1 cellular context compared by ENCODE assay signal in genomic region chr6:143450453-143451362, GRCh38.
A peak's percentile ranks its signal among the peaks of the same experiment; 100 is the strongest.
TF ChIP-seq lines count a peak whose summit lies in the region.

Gene ADAT2, minus strand, starts transcription at chr6:143450695. Its CDS starts 37 bp downstream, at chr6:143450658.
Gene PEX3, plus strand, starts transcription at chr6:143450805. Its CDS starts 238 bp downstream, at chr6:143451043.

TF ChIP-seq in HepG2, 621 proteins besides CTCF, POLR2A, EP300 and RAD21 (continues in another document):
- peak; percentile 97 for TF ChIP-seq ZKSCAN8 (CRISPR knock-in tag; IDR thresholded peaks at IDR 0.05; ENCODE audit: borderline replicate concordance)
- no peak for TF ChIP-seq ZNF281 (CRISPR knock-in tag; IDR thresholded peaks at IDR 0.05; ENCODE audit: borderline replicate concordance)
- TF ChIP-seq, protein P1, sequence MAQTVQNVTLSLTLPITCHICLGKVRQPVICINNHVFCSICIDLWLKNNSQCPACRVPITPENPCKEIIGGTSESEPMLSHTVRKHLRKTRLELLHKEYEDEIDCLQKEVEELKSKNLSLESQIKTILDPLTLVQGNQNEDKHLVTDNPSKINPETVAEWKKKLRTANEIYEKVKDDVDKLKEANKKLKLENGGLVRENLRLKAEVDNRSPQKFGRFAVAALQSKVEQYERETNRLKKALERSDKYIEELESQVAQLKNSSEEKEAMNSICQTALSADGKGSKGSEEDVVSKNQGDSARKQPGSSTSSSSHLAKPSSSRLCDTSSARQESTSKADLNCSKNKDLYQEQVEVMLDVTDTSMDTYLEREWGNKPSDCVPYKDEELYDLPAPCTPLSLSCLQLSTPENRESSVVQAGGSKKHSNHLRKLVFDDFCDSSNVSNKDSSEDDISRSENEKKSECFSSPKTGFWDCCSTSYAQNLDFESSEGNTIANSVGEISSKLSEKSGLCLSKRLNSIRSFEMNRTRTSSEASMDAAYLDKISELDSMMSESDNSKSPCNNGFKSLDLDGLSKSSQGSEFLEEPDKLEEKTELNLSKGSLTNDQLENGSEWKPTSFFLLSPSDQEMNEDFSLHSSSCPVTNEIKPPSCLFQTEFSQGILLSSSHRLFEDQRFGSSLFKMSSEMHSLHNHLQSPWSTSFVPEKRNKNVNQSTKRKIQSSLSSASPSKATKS (CRISPR knock-in tag; IDR thresholded peaks at IDR 0.05) = peak; percentile 98; the same call in 1 of the 2 replicates
- TF ChIP-seq ZFAT (CRISPR knock-in tag; conservative IDR thresholded peaks at IDR 0.05) = no peak
- TF ChIP-seq ZNF256 (CRISPR knock-in tag; conservative IDR thresholded peaks at IDR 0.05) = peak; percentile 96
- peak; percentile 82; the same call in 1 of the 2 replicates for TF ChIP-seq ZNF230 (CRISPR knock-in tag; IDR thresholded peaks at IDR 0.05)
- TF ChIP-seq ZNF530 (CRISPR knock-in tag; IDR thresholded peaks at IDR 0.05; ENCODE audit: low read depth) = no peak
- TF ChIP-seq RNF2 (conservative IDR thresholded peaks at IDR 0.05; ENCODE audit: low read depth) = peak; percentile 45; the same call in 1 of the 2 replicates
- peak; percentile 92 for TF ChIP-seq MED13 (CRISPR knock-in tag; IDR thresholded peaks at IDR 0.05)
- TF ChIP-seq MTA3 (CRISPR knock-in tag; IDR thresholded peaks at IDR 0.05) = no peak
- peak; percentile 90; the same call in 1 of the 2 replicates for TF ChIP-seq SNAI1 (CRISPR knock-in tag; IDR thresholded peaks at IDR 0.05; ENCODE audit: borderline replicate concordance)
- peak; percentile 100 for TF ChIP-seq POGZ (CRISPR knock-in tag; IDR thresholded peaks at IDR 0.05)
- TF ChIP-seq SIX1 (CRISPR knock-in tag; IDR thresholded peaks at IDR 0.05; ENCODE audit: borderline replicate concordance) = peak; percentile 80; the same call in 1 of the 2 replicates
- TF ChIP-seq PHF5A (CRISPR knock-in tag; IDR thresholded peaks at IDR 0.05; ENCODE audit: low read depth, unreplicated experiment) = peak; percentile 99
- peak; percentile 94 for TF ChIP-seq ZNF275 (CRISPR knock-in tag; IDR thresholded peaks at IDR 0.05; ENCODE audit: borderline replicate concordance)
- TF ChIP-seq HMG20A (CRISPR knock-in tag; IDR thresholded peaks at IDR 0.05; ENCODE audit: borderline replicate concordance) = peak; percentile 57; the same call in 1 of the 2 replicates
- TF ChIP-seq KDM5A (IDR thresholded peaks at IDR 0.05; ENCODE audit: borderline replicate concordance, low read length) = peak; percentile 98
- TF ChIP-seq, protein P2, sequence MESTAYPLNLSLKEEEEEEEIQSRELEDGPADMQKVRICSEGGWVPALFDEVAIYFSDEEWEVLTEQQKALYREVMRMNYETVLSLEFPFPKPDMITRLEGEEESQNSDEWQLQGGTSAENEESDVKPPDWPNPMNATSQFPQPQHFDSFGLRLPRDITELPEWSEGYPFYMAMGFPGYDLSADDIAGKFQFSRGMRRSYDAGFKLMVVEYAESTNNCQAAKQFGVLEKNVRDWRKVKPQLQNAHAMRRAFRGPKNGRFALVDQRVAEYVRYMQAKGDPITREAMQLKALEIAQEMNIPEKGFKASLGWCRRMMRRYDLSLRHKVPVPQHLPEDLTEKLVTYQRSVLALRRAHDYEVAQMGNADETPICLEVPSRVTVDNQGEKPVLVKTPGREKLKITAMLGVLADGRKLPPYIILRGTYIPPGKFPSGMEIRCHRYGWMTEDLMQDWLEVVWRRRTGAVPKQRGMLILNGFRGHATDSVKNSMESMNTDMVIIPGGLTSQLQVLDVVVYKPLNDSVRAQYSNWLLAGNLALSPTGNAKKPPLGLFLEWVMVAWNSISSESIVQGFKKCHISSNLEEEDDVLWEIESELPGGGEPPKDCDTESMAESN (CRISPR knock-in tag; conservative IDR thresholded peaks at IDR 0.05) = peak; percentile 99
- peak; percentile 95; the same call in 1 of the 2 replicates for TF ChIP-seq IRF9 (CRISPR knock-in tag; IDR thresholded peaks at IDR 0.05; ENCODE audit: borderline replicate concordance)
- TF ChIP-seq DDIT3 (CRISPR knock-in tag; IDR thresholded peaks at IDR 0.05) = 0 out of 2 replicates have a peak, but pooled peaks have one; percentile 50
- TF ChIP-seq ZNF205 (CRISPR knock-in tag; IDR thresholded peaks at IDR 0.05) = peak; percentile 95
- TF ChIP-seq ZNF672 (CRISPR knock-in tag; IDR thresholded peaks at IDR 0.05) = peak; percentile 98
- peak; percentile 95 for TF ChIP-seq HOXA7 (CRISPR knock-in tag; IDR thresholded peaks at IDR 0.05)
- TF ChIP-seq ZBTB33 (CRISPR knock-in tag; IDR thresholded peaks at IDR 0.05) = peak; percentile 90
- no peak for TF ChIP-seq ZNF577 (CRISPR knock-in tag; IDR thresholded peaks at IDR 0.05; ENCODE audit: borderline replicate concordance, low read depth)
- peak; percentile 42; the same call in 1 of the 2 replicates for TF ChIP-seq MZF1 (CRISPR knock-in tag; IDR thresholded peaks at IDR 0.05; ENCODE audit: borderline replicate concordance)
- peak; percentile 96 for TF ChIP-seq EED (CRISPR knock-in tag; IDR thresholded peaks at IDR 0.05)
- TF ChIP-seq ZNF567 (CRISPR knock-in tag; IDR thresholded peaks at IDR 0.05; ENCODE audit: borderline replicate concordance) = peak; percentile 100
- no peak for TF ChIP-seq MAFF (IDR thresholded peaks at IDR 0.05; ENCODE audit: low read depth, low read length)
- TF ChIP-seq, protein P3, sequence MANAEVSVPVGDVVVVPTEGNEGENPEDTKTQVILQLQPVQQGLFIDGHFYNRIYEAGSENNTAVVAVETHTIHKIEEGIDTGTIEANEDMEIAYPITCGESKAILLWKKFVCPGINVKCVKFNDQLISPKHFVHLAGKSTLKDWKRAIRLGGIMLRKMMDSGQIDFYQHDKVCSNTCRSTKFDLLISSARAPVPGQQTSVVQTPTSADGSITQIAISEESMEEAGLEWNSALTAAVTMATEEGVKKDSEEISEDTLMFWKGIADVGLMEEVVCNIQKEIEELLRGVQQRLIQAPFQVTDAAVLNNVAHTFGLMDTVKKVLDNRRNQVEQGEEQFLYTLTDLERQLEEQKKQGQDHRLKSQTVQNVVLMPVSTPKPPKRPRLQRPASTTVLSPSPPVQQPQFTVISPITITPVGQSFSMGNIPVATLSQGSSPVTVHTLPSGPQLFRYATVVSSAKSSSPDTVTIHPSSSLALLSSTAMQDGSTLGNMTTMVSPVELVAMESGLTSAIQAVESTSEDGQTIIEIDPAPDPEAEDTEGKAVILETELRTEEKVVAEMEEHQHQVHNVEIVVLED (CRISPR knock-in tag; IDR thresholded peaks at IDR 0.05; ENCODE audit: borderline replicate concordance) = peak; percentile 96
- peak; percentile 14; the same call in 1 of the 2 replicates for TF ChIP-seq ELK4 (CRISPR knock-in tag; IDR thresholded peaks at IDR 0.05; ENCODE audit: borderline replicate concordance)
- TF ChIP-seq ATF5 (CRISPR knock-in tag; IDR thresholded peaks at IDR 0.05; ENCODE audit: low read depth) = no peak
- TF ChIP-seq TBL1XR1 (IDR thresholded peaks at IDR 0.05; ENCODE audit: borderline replicate concordance, low read length, partially characterized antibody) = peak; percentile 97
- peak; percentile 84; the same call in 1 of the 2 replicates for TF ChIP-seq ZNF12 (CRISPR knock-in tag; IDR thresholded peaks at IDR 0.05)
- no peak; the same call in 1 of the 2 replicates for TF ChIP-seq ZSCAN22 (CRISPR knock-in tag; IDR thresholded peaks at IDR 0.05)
- peak; percentile 94 for TF ChIP-seq BCL3 (CRISPR knock-in tag; IDR thresholded peaks at IDR 0.05)
- TF ChIP-seq ZNF543 (CRISPR knock-in tag; IDR thresholded peaks at IDR 0.05) = peak; percentile 91; the same call in 1 of the 2 replicates
